ENCODE assay signal across 12 cellular contexts in the genomic region with DNA sequence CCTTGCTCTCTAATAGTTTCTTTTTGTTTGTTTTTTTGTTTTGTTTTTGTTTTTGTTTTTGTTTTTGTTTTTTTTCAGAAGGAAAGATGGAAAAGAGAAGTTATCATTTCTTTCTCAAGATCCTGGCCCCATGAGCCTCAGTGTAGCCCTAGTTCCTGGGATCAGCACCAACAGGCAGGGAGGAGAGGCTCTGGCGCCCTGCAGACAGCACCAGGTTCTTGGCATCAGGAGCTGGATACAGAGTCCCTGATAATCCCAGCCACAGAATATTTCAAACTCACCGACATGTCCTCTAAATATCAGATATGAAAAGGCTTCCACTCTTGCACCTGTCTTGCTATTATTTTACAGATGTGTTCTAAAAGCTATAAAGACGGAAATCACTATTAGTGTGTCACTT. TPM values are rescaled to one million over a fixed set of nuclear protein-coding genes. Genes with fewer than 3 reads are reported as not detected.
DNase-seq lines count a peak whose midpoint lies in the region; ATAC-seq, FAIRE-seq and TF ChIP-seq lines count a peak whose summit lies in the region.
"Had no signal": no experiment of that assay in that cellular context is flagged by ENCODE, and none has a peak within 500 bp of the region (broad histone marks: within the 10 kb centered on the region; RNA-seq: fewer than 3 reads in every experiment).

No MANE protein-coding gene starts in this region.

- no peak for TF ChIP-seq EP300 in GM12878 (IDR thresholded peaks at IDR 0.05; ENCODE audit: borderline replicate concordance in 1 of 2, control insufficient read depth in 1 of 2, low read depth in 2 of 2, low read length in 2 of 2)
- TF ChIP-seq EP300 in stomach (IDR thresholded peaks at IDR 0.05): no peak

- no peaks in the 10 kb centered on the region; the same call in 1 of the 2 replicates for H3F3A ChIP-seq in MM.1S (ENCODE audit: insufficient read depth, low read length)

- H3K36me3 ChIP-seq in heart right ventricle (no peaks in the 10 kb centered on the region), MM.1S (replicated peaks; ENCODE audit: insufficient read depth, low read length) (no peaks in the 10 kb centered on the region), GM12878 (ENCODE audit: control insufficient read depth in 2 of 2, insufficient read depth in 2 of 2, low read length in 1 of 2) (peaks cover 0 to 8% of the 10 kb centered on the region in 2 experiments; a peak in 3 of 4 replicates), stomach (peaks cover 0 to 4% (median 0%) of the 10 kb centered on the region in 4 donors)
- H3K36me3 ChIP-seq: prostate gland had no signal

- intact Hi-C loops in heart right ventricle (cut with DNase I): no loop called here
- intact Hi-C loops in right cardiac atrium (cut with DNase I): no loop called here
- intact Hi-C loops in GM12878 (cut with micrococcal nuclease; ENCODE audit: unreplicated experiment): no loop called here
- intact Hi-C loops in stomach (cut with DNase I; ENCODE audit: low total_unique reads): no loop called here

- peak overlapping the region; percentile 52; the same call in 1 of the 2 replicates for H3K4me2 ChIP-seq in MM.1S (ENCODE audit: low read depth, low read length)
- peak overlapping the region; percentile 99 for H3K4me2 ChIP-seq in GM12878 (ENCODE audit: control insufficient read depth, insufficient read depth)

- in situ Hi-C loops in GM12878 (cut with MboI): no loop called here

- RAD21 ChIA-PET in GM12878 (lab: Charles Lee; ENCODE audit: unreplicated experiment): interaction anchor here (0.6 to 3.1 kb wide), 16 partner anchors 12 to 277 kb away, joined by 3 to 37 read pairs (median 4); no protein-coding TSS in a partner anchor

- H3K79me2 ChIP-seq in MM.1S (ENCODE audit: low read length) (peaks cover 46% of the 10 kb centered on the region), GM12878 (ENCODE audit: control insufficient read depth, insufficient read depth, low read length) (peaks cover 52% of the 10 kb centered on the region)

- H3K9ac ChIP-seq in MM.1S (ENCODE audit: low read length) (no peak overlapping the region), GM12878 (ENCODE audit: control insufficient read depth, insufficient read depth, low read length) (peak overlapping the region; percentile 36)

- no peaks in the 10 kb centered on the region for H3K9me2 ChIP-seq in MM.1S (replicated peaks; ENCODE audit: insufficient read depth, low read length)

- no peaks in the 10 kb centered on the region for H3K9me3 ChIP-seq in heart right ventricle
- no peaks in the 10 kb centered on the region for H3K9me3 ChIP-seq in right cardiac atrium (ENCODE audit: control insufficient read depth, low read length)
- no peaks in the 10 kb centered on the region for H3K9me3 ChIP-seq in MM.1S (replicated peaks; ENCODE audit: insufficient read depth, low read length)
- H3K9me3 ChIP-seq in GM12878 (replicated peaks; ENCODE audit: control insufficient read depth, insufficient read depth, low read length): peaks cover 10% of the 10 kb centered on the region; the same call in 2 of the 3 replicates
- H3K9me3 ChIP-seq in stomach: no peaks in the 10 kb centered on the region
- H3K9me3 ChIP-seq: prostate gland had no signal

- WGBS in heart right ventricle, 2 donors: 50 to 55% methylated on average over 3 of the region's 3 CpGs
- WGBS in right cardiac atrium: 71% methylated on average over 3 of the region's 3 CpGs
- 91% methylated on average over 3 of the region's 3 CpGs for WGBS in GM12878 (ENCODE audit: insufficient coverage, insufficient replicate concordance, low lambda C conversion rate, missing lambda C conversion rate)
- 66 to 76% (median 70%) methylated on average over 3 of the region's 3 CpGs for whole genome bisulfite sequencing in stomach, 5 donors

- SMC1A ChIA-PET in GM12878 (lab: Charles Lee; ENCODE audit: uncharacterized antibody, unreplicated experiment): interaction anchor here (0.6 to 4.7 kb wide), 25 partner anchors 11 to 323 kb away, joined by 3 to 56 read pairs (median 5); no protein-coding TSS in a partner anchor

- FAIRE-seq in GM12878 (lab: Jason Lieb, UNC): no peak
- FAIRE-seq: colon had no signal

- H2AFZ ChIP-seq in MM.1S (ENCODE audit: low read length) (no peak overlapping the region), GM12878 (ENCODE audit: control insufficient read depth, low read depth, low read length) (no peak overlapping the region)

- BruUV-seq in GM12878 (replicated peaks; lab: Mats Ljungman, UMichigan): no TSS peak

- POLR2A ChIA-PET in GM12878 (lab: Charles Lee): interaction anchor here (0.6 to 3.1 kb wide), 9 partner anchors 11 to 66 kb away, joined by 3 to 13 read pairs (median 5); no protein-coding TSS in a partner anchor

- CTCF ChIA-PET in GM12878 (lab: Yijun Ruan, JAX): interaction anchor here (1.2 to 3.7 kb wide), 5 partner anchors 12 to 187 kb away, joined by 3 to 29 read pairs (median 12); no protein-coding TSS in a partner anchor

- DNase-seq in heart right ventricle (no peak), right cardiac atrium (no peak), MM.1S (no peak), GM12878 (ENCODE audit: low read depth, low spot score) (no peak), stomach (no peak), kidney glomerular epithelial cell (lab: John Stamatoyannopoulos, UW) (no peak)
- DNase-seq in stimulated activated naive CD4-positive, alpha-beta T cell (lab: John Stamatoyannopoulos, UW): no peak
- DNase-seq: HFFc6, NCI-H1092 had no signal

- TF ChIP-seq CTCF in heart right ventricle (IDR thresholded peaks at IDR 0.05) (no peak), MM.1S (IDR thresholded peaks at IDR 0.05; ENCODE audit: low read length) (no peak), GM12878 (IDR thresholded peaks at IDR 0.05 in 2 of 3, conservative IDR thresholded peaks at IDR 0.05 in 1 of 3; ENCODE audit: control insufficient read depth in 2 of 3, extremely low read depth in 1 of 3, insufficient read depth in 1 of 3, low read depth in 3 of 3, low read length in 3 of 3) (no peak), stomach (IDR thresholded peaks at IDR 0.05) (no peak)

- ATAC-seq in heart right ventricle: peak in 1 of 8 donors; percentile 58
- ATAC-seq in right cardiac atrium: no peak
- no peak for ATAC-seq in GM12878
- no peak for ATAC-seq in GM19324 (IDR thresholded peaks at IDR 0.05; ENCODE audit: low FRiP score, unreplicated experiment)

- peak overlapping the region in 6 of 10 donors; percentile 10 to 67 (median 31) for H3K27ac ChIP-seq in heart right ventricle
- H3K27ac ChIP-seq in right cardiac atrium (ENCODE audit: low read length): no peak overlapping the region
- peak overlapping the region; percentile 43; the same call in 1 of the 2 replicates for H3K27ac ChIP-seq in MM.1S (ENCODE audit: low read length)
- H3K27ac ChIP-seq in GM12878 (ENCODE audit: control insufficient read depth, insufficient read depth): peak overlapping the region; percentile 97
- peak overlapping the region in 3 of 5 donors; percentile 8 to 58 (median 37) for H3K27ac ChIP-seq in stomach
- H3K27ac ChIP-seq: prostate gland had no signal

- H3K4me3 ChIP-seq in heart right ventricle: no peak overlapping the region
- no peak overlapping the region for H3K4me3 ChIP-seq in right cardiac atrium (ENCODE audit: low read length)
- no peak overlapping the region for H3K4me3 ChIP-seq in MM.1S (ENCODE audit: low read length)
- peak overlapping the region; percentile 59 for H3K4me3 ChIP-seq in GM12878
- no peak overlapping the region for H3K4me3 ChIP-seq in stomach
- H3K4me3 ChIP-seq: prostate gland had no signal

- no peak for TF ChIP-seq POLR2A in GM12878 (IDR thresholded peaks at IDR 0.05; ENCODE audit: low read depth, low read length)
- TF ChIP-seq POLR2A in stomach (IDR thresholded peaks at IDR 0.05): no peak

- peaks cover 21 to 72% (median 61%) of the 10 kb centered on the region in 9 donors for H3K4me1 ChIP-seq in heart right ventricle
- H3K4me1 ChIP-seq in right cardiac atrium (ENCODE audit: control insufficient read depth, insufficient read depth, low read length): peaks cover 22% of the 10 kb centered on the region
- no peaks in the 10 kb centered on the region for H3K4me1 ChIP-seq in MM.1S (ENCODE audit: low read length)
- peaks cover 31% of the 10 kb centered on the region for H3K4me1 ChIP-seq in GM12878 (ENCODE audit: control insufficient read depth, insufficient read depth, low read length)
- H3K4me1 ChIP-seq in stomach: peaks cover 44 to 78% (median 64%) of the 10 kb centered on the region in 4 donors
- H3K4me1 ChIP-seq: prostate gland had no signal

- H3K27me3 ChIP-seq in heart right ventricle (no peaks in the 10 kb centered on the region), right cardiac atrium (ENCODE audit: control insufficient read depth, insufficient read depth) (no peaks in the 10 kb centered on the region), MM.1S (replicated peaks; ENCODE audit: insufficient read depth, low read length) (no peaks in the 10 kb centered on the region), GM12878 (replicated peaks in 1 of 2; ENCODE audit: control insufficient read depth in 2 of 2, insufficient read depth in 2 of 2, low read length in 1 of 2) (no peaks in the 10 kb centered on the region), stomach (no peaks in the 10 kb centered on the region)

- TF ChIP-seq RAD21 in GM12878 (IDR thresholded peaks at IDR 0.05; ENCODE audit: insufficient read depth, low read depth, low read length): no peak

- H4K20me1 ChIP-seq in MM.1S (ENCODE audit: insufficient read depth, low read length) (no peaks in the 10 kb centered on the region), GM12878 (ENCODE audit: control insufficient read depth, insufficient read depth) (no peaks in the 10 kb centered on the region)

RNA-seq across cellular contexts. Expression of a gene that starts 52.7 kb away (rescaled TPM):
- total RNA-seq in heart right ventricle (100 to 1,000 TPM in 8 of 10 donors, 10 to 100 TPM in 2; 87.5 to 150 (median 114) TPM), right cardiac atrium (100 to 1,000 TPM; 116 to 146 (median 125) TPM), GM12878 (2014; rRNA removed) (41.7 and 42.0 TPM in 2 replicates), GM12878 (2014; rRNA removed; fragmentation: Illumina TruSeq; extraction: Trizol) (32.5 and 33.8 TPM in 2 replicates), GM12878 (2021) (66.1 and 68.9 TPM in 2 replicates), stomach (100 to 1,000 TPM in 3 of 5 donors, 10 to 100 TPM in 2; 37.4 to 126 (median 100) TPM)
- polyA plus RNA-seq in heart right ventricle (10 to 100 TPM; 13.0 to 21.1 TPM), right cardiac atrium (31.5 TPM), GM12878 (2011; rRNA removed) (21.5 and 25.6 TPM in 2 replicates), GM12878 (2014; fragmentation: Illumina TruSeq; extraction: Trizol) (43.6 and 46.8 TPM in 2 replicates), GM12878 (2014; fragmentation: Nextera tagmentation; extraction: Ambion mirVana) (1 to 10 TPM; 4.5 to 7.1 TPM), GM12878 (2014; rRNA removed) (34.5 and 38.4 TPM in 2 replicates), GM12878 (2016; fragmentation: Nextera tagmentation; extraction: Ambion mirVana) (10 to 100 TPM; 21.2 to 23.7 TPM), stomach (10 to 100 TPM; 12.5 to 38.5 (median 23.0) TPM)
- total RNA-seq in GM12878 (2013; cell fraction: nucleolus; rRNA removed): 112 and 136 TPM in 2 replicates
- polyA plus RNA-seq in GM12878 (2011; ENCODE audit: low read depth): 19.9 TPM
- 21.5 and 21.7 TPM in 2 replicates for polyA plus RNA-seq in GM12878 (2011; cell fraction: cytosol; rRNA removed)
- polyA plus RNA-seq in GM12878 (2011; cell fraction: nucleus; rRNA removed): 17.3 and 21.5 TPM in 2 replicates
- polyA plus RNA-seq in GM12878 (2012): 28.8 and 31.2 TPM in 2 replicates
- polyA minus RNA-seq in GM12878 (2011; rRNA and poly(A)+ RNA removed): 42.8 and 49.2 TPM in 2 replicates
- polyA minus RNA-seq in GM12878 (2011; cell fraction: cytosol; rRNA and poly(A)+ RNA removed): 15.0 and 20.3 TPM in 2 replicates
- 27.3 and 39.6 TPM in 2 replicates for polyA minus RNA-seq in GM12878 (2011; cell fraction: nucleus; rRNA and poly(A)+ RNA removed)
